In genomic region chr3:122680381-122681293, GRCh38 we compare ENCODE assay signal across 8 cellular contexts. TPM values are rescaled to one million over a fixed set of nuclear protein-coding genes. Genes with fewer than 3 reads are reported as not detected.
DNase-seq lines count a peak whose midpoint lies in the region; ATAC-seq and TF ChIP-seq lines count a peak whose summit lies in the region.

Gene PARP14 (plus strand): TSS chr3:122680839. CDS start chr3:122680884, 45 bp downstream.

- H3K27me3 ChIP-seq in spleen (replicated peaks in 1 of 7): no peaks in the 10 kb centered on the region

- peak within 1 kb of the TSS; percentile 94 to 99 (median 96) for H3K27ac ChIP-seq in spleen

- TF ChIP-seq POLR2A in NB4 (IDR thresholded peaks at IDR 0.05; ENCODE audit: extremely low read depth, insufficient read length) (no peak), spleen (IDR thresholded peaks at IDR 0.05) (peak in 2 of 3 donors; percentile 34 to 86)

- WGBS in spleen, 5 donors: 0 to 2% (median 1%) methylated on average over 38 to 66 of the region's 66 CpGs

- H3K36me3 ChIP-seq in spleen: no peaks in the 10 kb centered on the region

- peak within 1 kb of the TSS; percentile 70 for H3K4me3 ChIP-seq in NB4 (ENCODE audit: low read depth, low read length)
- peak within 1 kb of the TSS; percentile 68 to 94 (median 81) for H3K4me3 ChIP-seq in spleen

- TF ChIP-seq CTCF in NB4 (IDR thresholded peaks at IDR 0.05; ENCODE audit: low read depth, low read length) (no peak), spleen (IDR thresholded peaks at IDR 0.05 in 8 of 11, conservative IDR thresholded peaks at IDR 0.05 in 3 of 11) (peak in 4 of 11 experiments; percentile 24 to 34 (median 28))

- intact Hi-C loops in spleen (cut with DNase I; ENCODE audit: low total_unique reads): no loop called here

- DNase-seq in DMS153 treated with DMSO at 0.1 percent for 48 hours (lab: John Stamatoyannopoulos, UW; ENCODE audit: unreplicated experiment): peak; percentile 34
- DNase-seq in NB4 (ENCODE audit: low read depth): peak; percentile 73
- peak; percentile 70 for DNase-seq in central memory CD4-positive, alpha-beta T cell
- peak; percentile 80 for DNase-seq in iris pigment epithelial cell (ENCODE audit: low read depth)
- peak; percentile 93 for DNase-seq in spleen

- H3K9me3 ChIP-seq in spleen: peaks cover 0 to 7% (median 0%) of the 10 kb centered on the region in 8 donors

- H3K4me1 ChIP-seq in spleen: peaks cover 44 to 68% (median 59%) of the 10 kb centered on the region in 6 donors

- ATAC-seq in GM21825 (IDR thresholded peaks at IDR 0.05; ENCODE audit: unreplicated experiment) (peak; percentile 46), HG03139 (IDR thresholded peaks at IDR 0.05; ENCODE audit: unreplicated experiment) (no peak)
- peak; percentile 65 to 74 for ATAC-seq in activated CD4-positive, CD25-positive, alpha-beta regulatory T cell treated with anti-CD3 and anti-CD28 coated beads, Interleukin-2, amount 50 U/mL, for 24 hours

RNA-seq across cellular contexts. Expression of gene PARP14, which starts in this region (rescaled TPM):
- 100 to 1,000 TPM; 123 to 187 (median 176) TPM for total RNA-seq in spleen
- polyA plus RNA-seq in spleen: 10 to 100 TPM; 17.4 to 43.5 (median 36.7) TPM

Comparison
In these comparisons a context has a peak if more than half of its experiments do, and no peak if none do; other contexts are left out.
1. DNase-seq: peak in every context shown above with its lines; median percentile 93 in spleen; 80 in iris pigment epithelial cell; 73 in NB4; 70 in central memory CD4-positive, alpha-beta T cell; 34 in DMS153 treated with DMSO at 0.1 percent for 48 hours.